ENCODE assay signal across 23 cellular contexts in genomic region chrX:133440797-133441163, GRCh38. TPM values are rescaled to one million over a fixed set of nuclear protein-coding genes. Genes with fewer than 3 reads are reported as not detected.
"Had no signal": no experiment of that assay in that cellular context is flagged by ENCODE, and none has a peak within 500 bp of the region (broad histone marks: within the 10 kb centered on the region; RNA-seq: fewer than 3 reads in every experiment).

No MANE protein-coding gene starts in this region.

- ATAC-seq: esophagus mucosa; heart right ventricle; left colon; left ventricle myocardium superior; naive thymus-derived CD4-positive, alpha-beta T cell; stimulated activated naive B cell treated with anti-CD40 and anti-IgM and Interleukin-4, amounts not matched to agents 10 μg/mL and 1 μg/mL and 100 μg/mL, for 72 hours; stimulated activated naive CD8-positive, alpha-beta T cell treated with anti-CD3 and anti-CD28 coated beads, Interleukin-15, amount 100 ng/mL, for 72 hours; upper lobe of right lung had no signal

- H3K36me3 ChIP-seq: heart right ventricle, right atrium auricular region, sigmoid colon, tibial nerve, upper lobe of right lung, vagina had no signal

- H3K4me3 ChIP-seq: heart right ventricle, lung, right atrium auricular region, sigmoid colon, skin epidermis, testis, tibial nerve, upper lobe of right lung, vagina had no signal

- H3K4me1 ChIP-seq: heart right ventricle, right atrium auricular region, sigmoid colon, testis, tibial nerve, upper lobe of right lung, vagina had no signal

- H3K4me3 Mint-ChIP-seq: dendritic cell treated with granulocyte-macrophage colony-stimulating factor and Interleukin-4, amounts not matched to agents 40 ng/mL and 50 ng/mL, for 4 days; naive thymus-derived CD4-positive, alpha-beta T cell; nephron progenitor cell; stimulated activated naive B cell treated with anti-CD40 and anti-IgM and Interleukin-4, amounts not matched to agents 10 μg/mL and 1 μg/mL and 100 μg/mL, for 72 hours; stimulated activated naive CD8-positive, alpha-beta T cell treated with anti-CD3 and anti-CD28 coated beads, Interleukin-15, amount 100 ng/mL, for 72 hours had no signal

- H3K27me3 ChIP-seq: right atrium auricular region, sigmoid colon, testis, upper lobe of right lung, vagina had no signal

- H3K9me3 ChIP-seq: heart right ventricle, right atrium auricular region, sigmoid colon, testis, tibial nerve, upper lobe of right lung, vagina had no signal

- H3K36me3 Mint-ChIP-seq: naive thymus-derived CD4-positive, alpha-beta T cell; stimulated activated naive B cell treated with anti-CD40 and anti-IgM and Interleukin-4, amounts not matched to agents 10 μg/mL and 1 μg/mL and 100 μg/mL, for 72 hours had no signal

- H3K27ac Mint-ChIP-seq: dendritic cell treated with granulocyte-macrophage colony-stimulating factor and Interleukin-4, amounts not matched to agents 40 ng/mL and 50 ng/mL, for 4 days; naive thymus-derived CD4-positive, alpha-beta T cell; nephron progenitor cell; stimulated activated naive B cell treated with anti-CD40 and anti-IgM and Interleukin-4, amounts not matched to agents 10 μg/mL and 1 μg/mL and 100 μg/mL, for 72 hours; stimulated activated naive CD8-positive, alpha-beta T cell treated with anti-CD3 and anti-CD28 coated beads, Interleukin-15, amount 100 ng/mL, for 72 hours had no signal

- H3K27ac ChIP-seq: heart right ventricle, right atrium auricular region, sigmoid colon, skin epidermis, testis, tibial nerve, upper lobe of right lung, vagina had no signal

- DNase-seq: effector CD4-positive, alpha-beta T cell; heart right ventricle; hypothalamus; left colon; left ventricle myocardium superior; naive thymus-derived CD4-positive, alpha-beta T cell; nephron progenitor cell; sigmoid colon; stimulated activated CD4-positive, alpha-beta T cell treated with anti-CD3 and anti-CD28 coated beads, Interleukin-2, amount 100 ng/mL, for 24 hours; stimulated activated CD4-positive, alpha-beta T cell treated with anti-CD3 and anti-CD28 coated beads, Interleukin-4, amount 100 ng/mL, for 4 hours; stimulated activated naive B cell treated with anti-CD40 and anti-IgM and Interleukin-4, amounts not matched to agents 10 μg/mL and 1 μg/mL and 100 μg/mL, for 72 hours; stimulated activated naive CD8-positive, alpha-beta T cell treated with anti-CD3 and anti-CD28 coated beads, Interleukin-15, amount 100 ng/mL, for 72 hours; testis; upper lobe of right lung had no signal

- H3K9me3 Mint-ChIP-seq: dendritic cell treated with granulocyte-macrophage colony-stimulating factor and Interleukin-4, amounts not matched to agents 40 ng/mL and 50 ng/mL, for 4 days; naive thymus-derived CD4-positive, alpha-beta T cell; nephron progenitor cell; stimulated activated naive B cell treated with anti-CD40 and anti-IgM and Interleukin-4, amounts not matched to agents 10 μg/mL and 1 μg/mL and 100 μg/mL, for 72 hours; stimulated activated naive CD8-positive, alpha-beta T cell treated with anti-CD3 and anti-CD28 coated beads, Interleukin-15, amount 100 ng/mL, for 72 hours had no signal

- FAIRE-seq: colon, frontal cortex had no signal

RNA-seq across cellular contexts. Expression of gene GPC4, which starts 25.5 kb away (rescaled TPM):
- polyA plus RNA-seq: naive thymus-derived CD4-positive, alpha-beta T cell had no signal
